8 cellular contexts compared by ENCODE assay signal in genomic region chr11:67271548-67272284, GRCh38. TPM values are rescaled to one million over a fixed set of nuclear protein-coding genes. Genes with fewer than 3 reads are reported as not detected.
A peak's percentile ranks its signal among the peaks of the same experiment; 100 is the strongest.
DNase-seq lines count a peak whose midpoint lies in the region; ATAC-seq and TF ChIP-seq lines count a peak whose summit lies in the region.

No MANE protein-coding gene starts in this region.

- peak overlapping the region; percentile 99 for H3K27ac Mint-ChIP-seq in activated CD4-positive, alpha-beta T cell treated with anti-CD3 and anti-CD28 coated beads for 36 hours

- TF ChIP-seq CTCF in omental fat pad (IDR thresholded peaks at IDR 0.05): no peak

- no peaks in the 10 kb centered on the region for H3K27me3 Mint-ChIP-seq in activated CD4-positive, alpha-beta T cell treated with anti-CD3 and anti-CD28 coated beads for 36 hours
- no peaks in the 10 kb centered on the region for H3K27me3 Mint-ChIP-seq in activated T-cell treated with anti-CD3 and anti-CD28 coated beads, Interleukin-2, amount 50 U/mL, for 4 hours (ENCODE audit: low read depth)

- CTCF ChIA-PET in activated CD4-positive, alpha-beta T cell treated with anti-CD3 and anti-CD28 coated beads for 36 hours (lab: Charles Lee): interaction anchor here (0.7 to 2.5 kb wide), 13 partner anchors 8 to 1376 kb away, joined by 3 to 11 read pairs (median 3); no protein-coding TSS in a partner anchor

- intact Hi-C loops in activated CD4-positive, alpha-beta T cell treated with anti-CD3 and anti-CD28 coated beads for 36 hours (cut with DNase I, micrococcal nuclease): loop anchor here (1.0 to 5.0 kb wide), 3 partner anchors 17 to 216 kb away; partner anchors contain the start of genes PPP1CA (in 1 of the 2) and TBC1D10C (in 1 of the 2)

- H3K27me3 ChIP-seq in layer of hippocampus (ENCODE audit: control insufficient read depth, insufficient read depth, low read length): no peaks in the 10 kb centered on the region

- ATAC-seq in activated CD4-positive, alpha-beta T cell treated with anti-CD3 and anti-CD28 coated beads for 36 hours: peak; percentile 31
- ATAC-seq in activated T-cell treated with anti-CD3 and anti-CD28 coated beads, Interleukin-2, amount 50 U/mL, for 4 hours: peak; percentile 28 to 36
- ATAC-seq in omental fat pad (ENCODE audit: low FRiP score): no peak

- H3K27ac ChIP-seq in layer of hippocampus (ENCODE audit: low read depth, low read length) (peak overlapping the region; percentile 59), temporal lobe (ENCODE audit: low read depth, low read length) (peak overlapping the region; percentile 27)

- H3K36me3 Mint-ChIP-seq in activated CD4-positive, alpha-beta T cell treated with anti-CD3 and anti-CD28 coated beads for 36 hours (ENCODE audit: low read depth): peaks cover 72% of the 10 kb centered on the region
- H3K36me3 Mint-ChIP-seq in activated T-cell treated with anti-CD3 and anti-CD28 coated beads, Interleukin-2, amount 50 U/mL, for 4 hours (ENCODE audit: insufficient read depth): peaks cover 6% of the 10 kb centered on the region

- DNase-seq in activated CD4-positive, alpha-beta T cell treated with anti-CD3 and anti-CD28 coated beads for 36 hours: peak; percentile 85
- DNase-seq in activated CD4-positive, alpha-beta T cell treated with anti-CD3 and anti-CD28 coated beads, Interleukin-2, amount 50 U/mL, for 4 hours: no peak
- DNase-seq in activated T-cell treated with anti-CD3 and anti-CD28 coated beads, Interleukin-2, amount 50 U/mL, for 4 hours: peak; percentile 40
- DNase-seq in SHP77 treated with DMSO at 0.1 percent for 48 hours (lab: John Stamatoyannopoulos, UW) (no peak), omental fat pad (ENCODE audit: low spot score) (no peak), AG08396 (ENCODE audit: low spot score) (no peak)

- POLR2A ChIA-PET in activated CD4-positive, alpha-beta T cell treated with anti-CD3 and anti-CD28 coated beads for 36 hours (lab: Charles Lee): interaction anchor here (0.8 to 2.4 kb wide), 6 partner anchors 11 to 65 kb away, joined by 3 to 9 read pairs (median 7); partner anchors contain the start of gene SSH3

- no peaks in the 10 kb centered on the region for H3K9me3 Mint-ChIP-seq in activated CD4-positive, alpha-beta T cell treated with anti-CD3 and anti-CD28 coated beads for 36 hours (ENCODE audit: low read depth)
- no peaks in the 10 kb centered on the region for H3K9me3 Mint-ChIP-seq in activated T-cell treated with anti-CD3 and anti-CD28 coated beads, Interleukin-2, amount 50 U/mL, for 4 hours

- peaks cover 82% of the 10 kb centered on the region for H3K4me1 Mint-ChIP-seq in activated CD4-positive, alpha-beta T cell treated with anti-CD3 and anti-CD28 coated beads for 36 hours
- peaks cover 90% of the 10 kb centered on the region for H3K4me1 Mint-ChIP-seq in activated T-cell treated with anti-CD3 and anti-CD28 coated beads, Interleukin-2, amount 50 U/mL, for 4 hours (ENCODE audit: low read depth)

- H3K4me3 Mint-ChIP-seq in activated CD4-positive, alpha-beta T cell treated with anti-CD3 and anti-CD28 coated beads for 36 hours: peak overlapping the region; percentile 98
- peak overlapping the region; percentile 96 for H3K4me3 Mint-ChIP-seq in activated T-cell treated with anti-CD3 and anti-CD28 coated beads, Interleukin-2, amount 50 U/mL, for 4 hours

RNA-seq across cellular contexts. Expression of gene GRK2, which starts 5.4 kb away (rescaled TPM):
- 100 to 1,000 TPM; 202 to 241 TPM for total RNA-seq in activated CD4-positive, alpha-beta T cell treated with anti-CD3 and anti-CD28 coated beads for 36 hours
- 100 to 1,000 TPM; 152 to 172 (median 171) TPM for total RNA-seq in activated T-cell treated with anti-CD3 and anti-CD28 coated beads, Interleukin-2, amount 50 U/mL, for 4 hours
- total RNA-seq in temporal lobe: 49.2 TPM
- total RNA-seq in omental fat pad: 100 to 1,000 TPM in 1 of 4 donors, 10 to 100 TPM in 3; 42.6 to 106 (median 50.7) TPM

RNA-seq across cellular contexts. Expression of gene ANKRD13D, which starts 17.4 kb away (rescaled TPM):
- total RNA-seq in activated CD4-positive, alpha-beta T cell treated with anti-CD3 and anti-CD28 coated beads for 36 hours: 10 to 100 TPM; 44.9 to 69.5 TPM
- 10 to 100 TPM; 67.7 to 75.4 (median 69.8) TPM for total RNA-seq in activated T-cell treated with anti-CD3 and anti-CD28 coated beads, Interleukin-2, amount 50 U/mL, for 4 hours
- total RNA-seq in temporal lobe (39.1 TPM), omental fat pad (10 to 100 TPM; 18.6 to 78.2 (median 28.6) TPM)

RNA-seq across cellular contexts. Expression of gene SSH3, which starts 31.6 kb away (rescaled TPM):
- 10 to 100 TPM in 1 of 2 experiments, 1 to 10 TPM in 1; 6.0 to 11.1 TPM for total RNA-seq in activated CD4-positive, alpha-beta T cell treated with anti-CD3 and anti-CD28 coated beads for 36 hours
- total RNA-seq in activated T-cell treated with anti-CD3 and anti-CD28 coated beads, Interleukin-2, amount 50 U/mL, for 4 hours: 1 to 10 TPM; 4.8 to 7.2 (median 6.6) TPM
- 7.9 TPM for total RNA-seq in temporal lobe
- 10 to 100 TPM; 22.6 to 44.6 (median 28.3) TPM for total RNA-seq in omental fat pad

Comparison
In these comparisons a context has a peak if more than half of its experiments do, and no peak if none do; other contexts are left out.
1. DNase-seq: peak in activated CD4-positive, alpha-beta T cell treated with anti-CD3 and anti-CD28 coated beads for 36 hours (single experiment) and activated T-cell treated with anti-CD3 and anti-CD28 coated beads, Interleukin-2, amount 50 U/mL, for 4 hours (single experiment); none in activated CD4-positive, alpha-beta T cell treated with anti-CD3 and anti-CD28 coated beads, Interleukin-2, amount 50 U/mL, for 4 hours (0 of 2), SHP77 treated with DMSO at 0.1 percent for 48 hours (single experiment), omental fat pad (single experiment) and AG08396 (single experiment).